In the genomic region with DNA sequence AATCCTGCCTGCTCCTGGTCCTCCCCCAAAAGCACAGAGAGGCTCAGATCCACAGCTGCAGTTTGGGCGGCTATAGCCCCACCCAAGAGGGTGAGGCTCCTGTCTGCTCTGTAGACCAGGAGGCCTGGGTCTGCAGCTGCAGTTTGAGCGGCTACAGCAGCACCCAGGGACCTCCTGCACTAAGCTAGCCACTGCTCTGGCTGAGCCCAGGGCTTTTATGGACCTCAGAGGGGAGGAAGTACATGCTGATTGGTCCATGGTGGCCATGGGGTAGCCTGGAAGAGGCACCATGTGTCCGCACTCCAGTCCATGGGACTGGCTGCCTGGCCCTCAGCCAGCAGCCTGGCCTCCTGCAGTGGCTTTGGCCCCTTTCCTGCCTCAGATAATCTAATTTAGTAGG, we compare ENCODE assay signal across 8 cellular contexts. TPM values are rescaled to one million over a fixed set of nuclear protein-coding genes. Genes with fewer than 3 reads are reported as not detected.
"Had no signal": no experiment of that assay in that cellular context is flagged by ENCODE, and none has a peak within 500 bp of the region (broad histone marks: within the 10 kb centered on the region; RNA-seq: fewer than 3 reads in every experiment).

No MANE protein-coding gene starts in this region.

- H3K4me1 Mint-ChIP-seq: GM23338 had no signal

- H3K27ac Mint-ChIP-seq: GM23338, HFFc6 had no signal

- DNase-seq: H7, HFFc6, IMR-90, KG1 had no signal

- H2AFZ ChIP-seq: GM23338 had no signal

- H3K36me3 ChIP-seq: HAP-1 had no signal

- H3K4me2 ChIP-seq: GM23338 had no signal

- H3K4me3 ChIP-seq: GM23338, HAP-1, K562 had no signal

- H3K4me1 ChIP-seq: HAP-1 had no signal

- H3K4me3 Mint-ChIP-seq: GM23338, HFFc6 had no signal

RNA-seq across cellular contexts. Expression of a gene that starts 49.6 kb away (rescaled TPM):
- total RNA-seq: HFFc6, HT-29, IMR-90, K562 had no signal
- polyA plus RNA-seq: IMR-90, K562 had no signal
